In genomic region chr3:189229421-189229820, GRCh38 we compare ENCODE assay signal across 15 cellular contexts. TPM values are rescaled to one million over a fixed set of nuclear protein-coding genes. Genes with fewer than 3 reads are reported as not detected.
DNase-seq lines count a peak whose midpoint lies in the region; ATAC-seq and TF ChIP-seq lines count a peak whose summit lies in the region.
"Had no signal": no experiment of that assay in that cellular context is flagged by ENCODE, and none has a peak within 500 bp of the region (broad histone marks: within the 10 kb centered on the region; RNA-seq: fewer than 3 reads in every experiment).

No MANE protein-coding gene starts in this region.

- no TSS peak for BruUV-seq in OCI-LY7 (replicated peaks; lab: Mats Ljungman, UMichigan)

- no peaks in the 10 kb centered on the region for H3K9me2 ChIP-seq in OCI-LY7 (ENCODE audit: insufficient read depth, low read length)

- H3K4me3 ChIP-seq in OCI-LY7 (ENCODE audit: low read depth, low read length, poor library complexity, severe bottlenecking): no peak overlapping the region
- H3K4me3 ChIP-seq in BE2C (ENCODE audit: low read depth, low read length): no peak overlapping the region
- H3K4me3 ChIP-seq: K562 had no signal

- no peak overlapping the region for H3K4me2 ChIP-seq in OCI-LY7 (ENCODE audit: low read length)

- ATAC-seq in HG02970 (IDR thresholded peaks at IDR 0.05; ENCODE audit: low FRiP score, unreplicated experiment): peak; percentile 75
- ATAC-seq: foreskin keratinocyte, K562 had no signal

- H3K79me2 ChIP-seq in OCI-LY7 (ENCODE audit: insufficient read depth, low read depth, low read length): no peaks in the 10 kb centered on the region

- no peaks in the 10 kb centered on the region; the same call in 1 of the 2 replicates for H3K27me3 ChIP-seq in BE2C
- H3K27me3 ChIP-seq: foreskin keratinocyte had no signal

- H4K20me1 ChIP-seq in OCI-LY7 (ENCODE audit: insufficient read depth, low read length): no peaks in the 10 kb centered on the region

- H3K4me1 ChIP-seq in OCI-LY7 (ENCODE audit: insufficient read depth, low read length, poor library complexity, severe bottlenecking) (no peaks in the 10 kb centered on the region), BE2C (peaks cover 4% of the 10 kb centered on the region; the same call in 1 of the 2 replicates)
- H3K4me1 ChIP-seq: foreskin keratinocyte had no signal

- POLR2A ChIA-PET in OCI-LY7 (lab: Charles Lee): interaction anchor here (0.8 kb wide), 1 partner anchor 19 kb away, joined by 3 read pairs; no protein-coding TSS in a partner anchor

- TF ChIP-seq CTCF in OCI-LY7 (conservative IDR thresholded peaks at IDR 0.05; ENCODE audit: low read length) (no peak), BE2C (IDR thresholded peaks at IDR 0.05; ENCODE audit: low read depth, low read length) (no peak)

- H3K9me3 ChIP-seq in OCI-LY7 (ENCODE audit: low read length) (no peaks in the 10 kb centered on the region), BE2C (no peaks in the 10 kb centered on the region)

- H3K36me3 ChIP-seq in OCI-LY7 (ENCODE audit: insufficient read depth, low read length): no peaks in the 10 kb centered on the region
- no peaks in the 10 kb centered on the region for H3K36me3 ChIP-seq in BE2C

- intact Hi-C loops in OCI-LY7 (cut with micrococcal nuclease; ENCODE audit: unreplicated experiment): no loop called here

- peak; percentile 27 for DNase-seq in SIG-M5 treated with dmso at 0.1 percent for 504 hours (lab: John Stamatoyannopoulos, UW; ENCODE audit: unreplicated experiment)
- no peak for DNase-seq in SIG-M5 (lab: John Stamatoyannopoulos, UW)
- DNase-seq in OCI-LY7 (ENCODE audit: low spot score): peak; percentile 4
- DNase-seq in BE2C: no peak
- no peak for DNase-seq in CD1c-positive myeloid dendritic cell (ENCODE audit: extremely low spot score)
- DNase-seq in HuH-7.5 (ENCODE audit: low spot score): no peak
- no peak for DNase-seq in T-helper 9 cell
- DNase-seq: ACHN; amygdala; foreskin keratinocyte; NCI-H2171; RPMI8226; stimulated activated CD4-positive, alpha-beta T cell treated with anti-CD3 and anti-CD28 coated beads, Interleukin-12 subunit alpha, Interleukin-12 subunit beta, amount 100 ng/mL, for 4 hours had no signal

- CTCF ChIA-PET in OCI-LY7 (lab: Charles Lee; ENCODE audit: unreplicated experiment): no interaction called here

- H2AFZ ChIP-seq in OCI-LY7 (ENCODE audit: low read length): no peak overlapping the region

- H3K27ac ChIP-seq in OCI-LY7 (ENCODE audit: low read depth, low read length, poor library complexity, severe bottlenecking): no peak overlapping the region
- H3K27ac ChIP-seq: foreskin keratinocyte had no signal

RNA-seq across cellular contexts. Expression of gene TPRG1, which starts 57.6 kb away (rescaled TPM):
- 0.92 TPM in 1 of 2 replicates, not detected in the other for total RNA-seq in OCI-LY7 (2014; rRNA removed; shearing (Covaris generic))
- total RNA-seq in OCI-LY7 (2022): not detected in 2 replicates
- polyA plus RNA-seq in BE2C (2012; ENCODE audit: insufficient read depth, insufficient read length, low read depth): 1.3 TPM
- total RNA-seq: K562 had no signal

Comparison
In these comparisons a context has a peak if more than half of its experiments do, and no peak if none do; other contexts are left out.
1. DNase-seq: peak in SIG-M5 treated with dmso at 0.1 percent for 504 hours (single experiment) and OCI-LY7 (single experiment); none in SIG-M5 (single experiment), BE2C (single experiment), CD1c-positive myeloid dendritic cell (single experiment), HuH-7.5 (single experiment) and T-helper 9 cell (single experiment).